18 cellular contexts compared by ENCODE assay signal in the genomic region with DNA sequence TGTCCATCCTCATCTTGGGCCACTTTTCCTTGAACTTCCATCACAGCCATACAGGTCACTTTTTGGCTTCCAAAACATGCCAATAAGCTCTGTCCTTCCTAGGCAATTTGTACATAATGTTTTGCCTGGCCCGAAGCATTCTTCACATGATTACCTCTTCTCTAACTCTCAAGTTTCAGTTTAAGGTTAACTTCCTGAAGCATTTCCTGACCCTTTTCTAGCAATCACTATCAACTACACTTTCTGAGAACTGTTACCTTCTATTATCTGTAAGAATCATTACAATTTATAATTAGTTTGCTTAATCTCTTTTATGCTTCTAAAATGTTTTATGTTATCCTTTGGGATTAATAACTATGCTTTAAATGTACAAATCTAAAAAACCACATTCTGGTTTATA.
DNase-seq lines count a peak whose midpoint lies in the region; ATAC-seq and TF ChIP-seq lines count a peak whose summit lies in the region.
"Had no signal": no experiment of that assay in that cellular context is flagged by ENCODE, and none has a peak within 500 bp of the region (broad histone marks: within the 10 kb centered on the region; RNA-seq: fewer than 3 reads in every experiment).

No MANE protein-coding gene starts in this region.

- POLR2A ChIA-PET in PC-3 (lab: Charles Lee; ENCODE audit: unreplicated experiment), result no interaction called here

- H3K27me3 Mint-ChIP-seq in activated naive CD4-positive, alpha-beta T cell treated with anti-CD3 and anti-CD28 coated beads, Interleukin-2, amount 50 U/mL, for 24 hours, result no peaks in the 10 kb centered on the region
- H3K27me3 Mint-ChIP-seq in T-helper 17 cell, result no peaks in the 10 kb centered on the region
- no peaks in the 10 kb centered on the region for H3K27me3 Mint-ChIP-seq in stimulated activated memory B cell treated with anti-CD40 and anti-IgM and Interleukin-4, amounts not matched to agents 10 μg/mL and 1 μg/mL and 100 μg/mL, for 72 hours
- H3K27me3 Mint-ChIP-seq: type B pancreatic cell had no signal

- peaks cover 30% of the 10 kb centered on the region for H3K4me1 Mint-ChIP-seq in activated naive CD4-positive, alpha-beta T cell treated with anti-CD3 and anti-CD28 coated beads, Interleukin-2, amount 50 U/mL, for 24 hours
- H3K4me1 Mint-ChIP-seq in T-helper 17 cell, result peaks cover 20% of the 10 kb centered on the region
- H3K4me1 Mint-ChIP-seq in stimulated activated memory B cell treated with anti-CD40 and anti-IgM and Interleukin-4, amounts not matched to agents 10 μg/mL and 1 μg/mL and 100 μg/mL, for 72 hours, result peaks cover 16% of the 10 kb centered on the region

- H3K4me1 ChIP-seq in PC-3 (ENCODE audit: insufficient read depth, low read length), result no peaks in the 10 kb centered on the region
- H3K4me1 ChIP-seq: sigmoid colon, stomach had no signal

- peaks cover 26% of the 10 kb centered on the region for H3K36me3 Mint-ChIP-seq in activated naive CD4-positive, alpha-beta T cell treated with anti-CD3 and anti-CD28 coated beads, Interleukin-2, amount 50 U/mL, for 24 hours
- H3K36me3 Mint-ChIP-seq in T-helper 17 cell (ENCODE audit: low read depth), result peaks cover 14% of the 10 kb centered on the region
- H3K36me3 Mint-ChIP-seq in stimulated activated memory B cell treated with anti-CD40 and anti-IgM and Interleukin-4, amounts not matched to agents 10 μg/mL and 1 μg/mL and 100 μg/mL, for 72 hours, result peaks cover 43% of the 10 kb centered on the region

- H3K9me3 ChIP-seq in T-helper 17 cell (ENCODE audit: control insufficient read depth, low read length, poor library complexity, severe bottlenecking) (no peaks in the 10 kb centered on the region), PC-3 (ENCODE audit: low read length) (no peaks in the 10 kb centered on the region)
- H3K9me3 ChIP-seq: ovary, sigmoid colon, stomach had no signal

- no peaks in the 10 kb centered on the region for H3K9me2 ChIP-seq in PC-3 (replicated peaks; ENCODE audit: low read length)

- H3K79me2 ChIP-seq in PC-3 (ENCODE audit: low read length), result no peaks in the 10 kb centered on the region

- no TSS peak for BruUV-seq in PC-3 (replicated peaks; lab: Mats Ljungman, UMichigan)

- CTCF ChIA-PET in PC-3 (lab: Charles Lee), result no interaction called here

- H3K9ac ChIP-seq in PC-3 (ENCODE audit: low read length), result no peak overlapping the region

- DNase-seq in activated naive CD4-positive, alpha-beta T cell (lab: John Stamatoyannopoulos, UW), result no peak
- DNase-seq in T-helper 17 cell (no peak), dermis blood vessel endothelial cell (peak; percentile 29), NCI-H1417 treated with DMSO at 0.1 percent for 48 hours (lab: John Stamatoyannopoulos, UW) (no peak), PC-3 (no peak)
- DNase-seq: ACHN; DND-41; effector CD8-positive, alpha-beta T cell; H7; NCI-H187 treated with DMSO at 0.1 percent for 48 hours; ovary; sigmoid colon; stomach had no signal

- H3K36me3 ChIP-seq in PC-3 (ENCODE audit: low read depth, low read length), result peaks cover 20% of the 10 kb centered on the region; the same call in 1 of the 2 replicates
- H3K36me3 ChIP-seq: ovary had no signal

- no peak overlapping the region for H2AFZ ChIP-seq in PC-3 (ENCODE audit: low read length)

- TF ChIP-seq CTCF in PC-3 (conservative IDR thresholded peaks at IDR 0.05; ENCODE audit: low read depth, low read length), result no peak

- peak overlapping the region; percentile 38 for H3K27ac Mint-ChIP-seq in activated naive CD4-positive, alpha-beta T cell treated with anti-CD3 and anti-CD28 coated beads, Interleukin-2, amount 50 U/mL, for 24 hours
- H3K27ac Mint-ChIP-seq in T-helper 17 cell, result peak overlapping the region; percentile 91
- H3K27ac Mint-ChIP-seq in stimulated activated memory B cell treated with anti-CD40 and anti-IgM and Interleukin-4, amounts not matched to agents 10 μg/mL and 1 μg/mL and 100 μg/mL, for 72 hours, result peak overlapping the region; percentile 50
- H3K27ac Mint-ChIP-seq: type B pancreatic cell, WTC11 had no signal

- no peaks in the 10 kb centered on the region for H3K27me3 ChIP-seq in PC-3 (ENCODE audit: low read length)
- H3K27me3 ChIP-seq: ovary, sigmoid colon, stomach had no signal

- no peaks in the 10 kb centered on the region for H4K20me1 ChIP-seq in PC-3 (ENCODE audit: low read length)

- H3F3A ChIP-seq in PC-3 (ENCODE audit: low read length, unreplicated experiment), result no peaks in the 10 kb centered on the region

- no peaks in the 10 kb centered on the region for H3K9me3 Mint-ChIP-seq in activated naive CD4-positive, alpha-beta T cell treated with anti-CD3 and anti-CD28 coated beads, Interleukin-2, amount 50 U/mL, for 24 hours
- no peaks in the 10 kb centered on the region for H3K9me3 Mint-ChIP-seq in stimulated activated memory B cell treated with anti-CD40 and anti-IgM and Interleukin-4, amounts not matched to agents 10 μg/mL and 1 μg/mL and 100 μg/mL, for 72 hours
- H3K9me3 Mint-ChIP-seq: type B pancreatic cell, WTC11 had no signal

- ATAC-seq in T-helper 17 cell (no peak), PC-3 (no peak), GM19455 (IDR thresholded peaks at IDR 0.05; ENCODE audit: unreplicated experiment) (no peak)
- no peak for ATAC-seq in stimulated activated memory B cell treated with anti-CD40 and anti-IgM and Interleukin-4, amounts not matched to agents 10 μg/mL and 1 μg/mL and 100 μg/mL, for 72 hours
- ATAC-seq: WTC11 had no signal

- no peak overlapping the region for H3K4me2 ChIP-seq in PC-3 (ENCODE audit: low read length)

- H3K4me3 ChIP-seq in PC-3 (ENCODE audit: low read length), result no peak overlapping the region
- H3K4me3 ChIP-seq: ovary, sigmoid colon, stomach had no signal

- no peak overlapping the region for H3K27ac ChIP-seq in PC-3 (ENCODE audit: low read length)
- H3K27ac ChIP-seq: ovary, sigmoid colon, stomach had no signal

- intact Hi-C loops in PC-3 (cut with micrococcal nuclease), result no loop called here

- H3K4me3 Mint-ChIP-seq in activated naive CD4-positive, alpha-beta T cell treated with anti-CD3 and anti-CD28 coated beads, Interleukin-2, amount 50 U/mL, for 24 hours, result no peak overlapping the region
- peak overlapping the region; percentile 72 for H3K4me3 Mint-ChIP-seq in T-helper 17 cell
- no peak overlapping the region for H3K4me3 Mint-ChIP-seq in stimulated activated memory B cell treated with anti-CD40 and anti-IgM and Interleukin-4, amounts not matched to agents 10 μg/mL and 1 μg/mL and 100 μg/mL, for 72 hours
- H3K4me3 Mint-ChIP-seq: type B pancreatic cell, WTC11 had no signal

Comparison
In these comparisons a context has a peak if more than half of its experiments do, and no peak if none do; other contexts are left out.
1. H3K27ac Mint-ChIP-seq: peak in every context shown above with its lines; median percentile 91 in T-helper 17 cell; 50 in stimulated activated memory B cell treated with anti-CD40 and anti-IgM and Interleukin-4, amounts not matched to agents 10 μg/mL and 1 μg/mL and 100 μg/mL, for 72 hours; 38 in activated naive CD4-positive, alpha-beta T cell treated with anti-CD3 and anti-CD28 coated beads, Interleukin-2, amount 50 U/mL, for 24 hours.